Comparison of ENCODE assay signal across 31 cellular contexts in genomic region chr2:179311071-179311470, GRCh38. TPM values are rescaled to one million over a fixed set of nuclear protein-coding genes. Genes with fewer than 3 reads are reported as not detected.
DNase-seq lines count a peak whose midpoint lies in the region; ATAC-seq and TF ChIP-seq lines count a peak whose summit lies in the region.
"Had no signal": no experiment of that assay in that cellular context is flagged by ENCODE, and none has a peak within 500 bp of the region (broad histone marks: within the 10 kb centered on the region; RNA-seq: fewer than 3 reads in every experiment).

No MANE protein-coding gene starts in this region.

- no peaks in the 10 kb centered on the region for H3K4me1 Mint-ChIP-seq in activated CD4-positive, alpha-beta T cell treated with anti-CD3 and anti-CD28 coated beads for 36 hours
- H3K4me1 Mint-ChIP-seq: activated CD4-positive, alpha-beta T cell treated with anti-CD3 and anti-CD28 coated beads, Interleukin-2, amount 10 ng/mL, durations not matched to agents 24 days and 14 days; activated CD8-positive, alpha-beta memory T cell treated with anti-CD3 and anti-CD28 coated beads, Interleukin-2, amount 10 ng/mL, durations not matched to agents 7 days and 5 days; H9; immature natural killer cell; naive thymus-derived CD8-positive, alpha-beta T cell; stimulated activated memory B cell treated with anti-CD40 and anti-IgM and Interleukin-4, amounts not matched to agents 10 μg/mL and 1 μg/mL and 100 μg/mL, for 72 hours had no signal

- peaks cover 7% of the 10 kb centered on the region for H3K27me3 Mint-ChIP-seq in activated CD4-positive, alpha-beta T cell treated with anti-CD3 and anti-CD28 coated beads for 36 hours

- POLR2A ChIA-PET in activated CD4-positive, alpha-beta T cell treated with anti-CD3 and anti-CD28 coated beads for 36 hours (lab: Charles Lee): no interaction called here

- intact Hi-C loops in sciatic nerve (cut with DNase I): no loop called here
- intact Hi-C loops in activated CD4-positive, alpha-beta T cell treated with anti-CD3 and anti-CD28 coated beads for 36 hours (cut with DNase I, micrococcal nuclease): no loop called here

- ATAC-seq in sciatic nerve: peak; percentile 81
- ATAC-seq in activated CD4-positive, alpha-beta T cell treated with anti-CD3 and anti-CD28 coated beads for 36 hours: no peak
- ATAC-seq: activated CD8-positive, alpha-beta memory T cell treated with anti-CD3 and anti-CD28 coated beads, Interleukin-2, amount 10 ng/mL, durations not matched to agents 7 days and 5 days; activated T-cell treated with anti-CD3 and anti-CD28 coated beads, Interleukin-2, amount 50 U/mL, for 72 hours; gastrocnemius medialis; left lobe of liver; naive thymus-derived CD8-positive, alpha-beta T cell; right cardiac atrium; SK-N-SH treated with all-trans-retinoic acid at 6 μM for 48 hours; stimulated activated memory B cell treated with anti-CD40 and anti-IgM and Interleukin-4, amounts not matched to agents 10 μg/mL and 1 μg/mL and 100 μg/mL, for 72 hours had no signal

- no peak overlapping the region for H3K4me3 Mint-ChIP-seq in activated CD4-positive, alpha-beta T cell treated with anti-CD3 and anti-CD28 coated beads for 36 hours
- H3K4me3 Mint-ChIP-seq: activated CD4-positive, alpha-beta T cell treated with anti-CD3 and anti-CD28 coated beads, Interleukin-2, amount 10 ng/mL, durations not matched to agents 24 days and 14 days; activated CD8-positive, alpha-beta memory T cell treated with anti-CD3 and anti-CD28 coated beads, Interleukin-2, amount 10 ng/mL, durations not matched to agents 7 days and 5 days; activated T-cell treated with anti-CD3 and anti-CD28 coated beads, Interleukin-2, amount 50 U/mL, for 72 hours; H9; immature natural killer cell; naive thymus-derived CD8-positive, alpha-beta T cell; stimulated activated memory B cell treated with anti-CD40 and anti-IgM and Interleukin-4, amounts not matched to agents 10 μg/mL and 1 μg/mL and 100 μg/mL, for 72 hours had no signal

- no peak overlapping the region for H3K27ac Mint-ChIP-seq in activated CD4-positive, alpha-beta T cell treated with anti-CD3 and anti-CD28 coated beads for 36 hours
- H3K27ac Mint-ChIP-seq: activated CD4-positive, alpha-beta T cell treated with anti-CD3 and anti-CD28 coated beads, Interleukin-2, amount 10 ng/mL, durations not matched to agents 24 days and 14 days; activated CD8-positive, alpha-beta memory T cell treated with anti-CD3 and anti-CD28 coated beads, Interleukin-2, amount 10 ng/mL, durations not matched to agents 7 days and 5 days; activated T-cell treated with anti-CD3 and anti-CD28 coated beads, Interleukin-2, amount 50 U/mL, for 72 hours; H9; immature natural killer cell; naive thymus-derived CD8-positive, alpha-beta T cell; stimulated activated memory B cell treated with anti-CD40 and anti-IgM and Interleukin-4, amounts not matched to agents 10 μg/mL and 1 μg/mL and 100 μg/mL, for 72 hours had no signal

- H3K4me3 ChIP-seq in astrocyte of the cerebellum (ENCODE audit: low read depth, low read length): no peak overlapping the region
- H3K4me3 ChIP-seq: BLaER1 treated with 17β-estradiol and CSF1 and Interleukin-3, amounts not matched to agents 10 nM and 100 nM; cardiac muscle cell; esophagus squamous epithelium; gastrocnemius medialis; ovary had no signal

- H3K9me3 Mint-ChIP-seq in activated CD4-positive, alpha-beta T cell treated with anti-CD3 and anti-CD28 coated beads for 36 hours (ENCODE audit: low read depth): peaks cover 5% of the 10 kb centered on the region
- H3K9me3 Mint-ChIP-seq: activated CD4-positive, alpha-beta T cell treated with anti-CD3 and anti-CD28 coated beads, Interleukin-2, amount 10 ng/mL, durations not matched to agents 24 days and 14 days had no signal

- CTCF ChIA-PET in activated CD4-positive, alpha-beta T cell treated with anti-CD3 and anti-CD28 coated beads for 36 hours (lab: Charles Lee): interaction anchor here (1.2 kb wide), 1 partner anchor 16 kb away, joined by 3 read pairs; no protein-coding TSS in a partner anchor

- TF ChIP-seq CTCF in astrocyte of the cerebellum (IDR thresholded peaks at IDR 0.05; ENCODE audit: low read depth, low read length, missing control alignments) (no peak), GM20000 (IDR thresholded peaks at IDR 0.05; ENCODE audit: extremely low read depth, missing control alignments) (no peak)

- in situ Hi-C loops in astrocyte of the cerebellum (cut with HindIII; ENCODE audit: low sequenced_read_pairs): no loop called here

- DNase-seq in NCI-H2227 treated with DMSO at 0.1 percent for 48 hours (lab: John Stamatoyannopoulos, UW) (peak; percentile 27), astrocyte of the cerebellum (ENCODE audit: low read depth) (peak; percentile 16), mucosa of gallbladder (ENCODE audit: low spot score) (peak; percentile 11), sciatic nerve (ENCODE audit: low spot score) (no peak), DMS 273 (lab: John Stamatoyannopoulos, UW; ENCODE audit: unreplicated experiment) (no peak), amniotic stem cell (lab: John Stamatoyannopoulos, UW) (no peak), GM20000 (ENCODE audit: low spot score) (no peak)
- DNase-seq in activated CD4-positive, alpha-beta T cell treated with anti-CD3 and anti-CD28 coated beads for 36 hours: no peak
- DNase-seq: activated CD4-positive, alpha-beta T cell treated with anti-CD3 and anti-CD28 coated beads, Interleukin-2, amount 10 ng/mL, durations not matched to agents 24 days and 14 days; activated CD8-positive, alpha-beta memory T cell treated with anti-CD3 and anti-CD28 coated beads, Interleukin-2, amount 10 ng/mL, durations not matched to agents 7 days and 5 days; activated naive CD4-positive, alpha-beta T cell treated with Interleukin-2 at 50 U/mL for 16 hours; activated T-cell treated with anti-CD3 and anti-CD28 coated beads, Interleukin-2, amount 50 U/mL, for 72 hours; DND-41; esophagus squamous epithelium; gastrocnemius medialis; H9; hippocampal formation; immature natural killer cell; IMR-90; naive thymus-derived CD8-positive, alpha-beta T cell; NCI-H1048; NCI-H1694 treated with DMSO at 0.1 percent for 48 hours; NCI-H226; ovary; stimulated activated CD4-positive, alpha-beta T cell treated with anti-CD3 and anti-CD28 coated beads, Interleukin-4, amount 100 ng/mL, for 4 hours had no signal

- H3K36me3 Mint-ChIP-seq in activated CD4-positive, alpha-beta T cell treated with anti-CD3 and anti-CD28 coated beads for 36 hours (ENCODE audit: low read depth): no peaks in the 10 kb centered on the region
- H3K36me3 Mint-ChIP-seq: activated CD8-positive, alpha-beta memory T cell treated with anti-CD3 and anti-CD28 coated beads, Interleukin-2, amount 10 ng/mL, durations not matched to agents 7 days and 5 days had no signal

RNA-seq across cellular contexts. Expression of gene SESTD1, which starts 46.4 kb away (rescaled TPM):
- total RNA-seq in mucosa of gallbladder (95.4 TPM), sciatic nerve (139 TPM)
- total RNA-seq in activated CD4-positive, alpha-beta T cell treated with anti-CD3 and anti-CD28 coated beads for 36 hours: 1 to 10 TPM; 9.4 to 9.6 TPM

Comparison
In these comparisons a context has a peak if more than half of its experiments do, and no peak if none do; other contexts are left out.
1. DNase-seq: peak in NCI-H2227 treated with DMSO at 0.1 percent for 48 hours (single experiment), astrocyte of the cerebellum (single experiment) and mucosa of gallbladder (single experiment); none in sciatic nerve (single experiment), activated CD4-positive, alpha-beta T cell treated with anti-CD3 and anti-CD28 coated beads for 36 hours (single experiment), DMS 273 (single experiment), amniotic stem cell (single experiment) and GM20000 (single experiment).